ENCODE assay signal across 1 cellular context in genomic region chr6:2576499-2576898, GRCh38.
TF ChIP-seq lines count a peak whose summit lies in the region.

No MANE protein-coding gene starts in this region.

TF ChIP-seq in HepG2, 621 proteins besides CTCF, POLR2A, EP300 and RAD21 (continued from another document):
- 0 out of 2 replicates have a peak, but pooled peaks have one; percentile 28 for TF ChIP-seq PHF21A (CRISPR knock-in tag; IDR thresholded peaks at IDR 0.05)
- TF ChIP-seq SOX6 (IDR thresholded peaks at IDR 0.05), result no peak
- peak; percentile 51 for TF ChIP-seq SOX6 (CRISPR knock-in tag; IDR thresholded peaks at IDR 0.05)
- TF ChIP-seq THAP11 (CRISPR knock-in tag; IDR thresholded peaks at IDR 0.05), result no peak
- TF ChIP-seq SPEN (CRISPR knock-in tag; IDR thresholded peaks at IDR 0.05; ENCODE audit: low read depth), result no peak
- TF ChIP-seq ZNF362 (CRISPR knock-in tag; IDR thresholded peaks at IDR 0.05; ENCODE audit: borderline replicate concordance), result peak; percentile 83; the same call in 1 of the 2 replicates
- no peak for TF ChIP-seq HIVEP1 (CRISPR knock-in tag; IDR thresholded peaks at IDR 0.05)
- no peak for TF ChIP-seq JUN (CRISPR knock-in tag; IDR thresholded peaks at IDR 0.05)
- no peak for TF ChIP-seq EED (CRISPR knock-in tag; IDR thresholded peaks at IDR 0.05)
- no peak for TF ChIP-seq ETS1 (CRISPR knock-in tag; IDR thresholded peaks at IDR 0.05)
- no peak for TF ChIP-seq ZNF510 (CRISPR knock-in tag; IDR thresholded peaks at IDR 0.05; ENCODE audit: low read depth)
- TF ChIP-seq RORA (CRISPR knock-in tag; IDR thresholded peaks at IDR 0.05), result no peak
- no peak for TF ChIP-seq TEF (CRISPR knock-in tag; IDR thresholded peaks at IDR 0.05)
- no peak for TF ChIP-seq ZSCAN5A (CRISPR knock-in tag; IDR thresholded peaks at IDR 0.05; ENCODE audit: borderline replicate concordance)
- no peak for TF ChIP-seq MAZ (IDR thresholded peaks at IDR 0.05; ENCODE audit: borderline replicate concordance, low read depth, low read length)
- TF ChIP-seq MAZ (CRISPR knock-in tag; IDR thresholded peaks at IDR 0.05; ENCODE audit: low read depth), result no peak
- TF ChIP-seq MTA3 (CRISPR knock-in tag; IDR thresholded peaks at IDR 0.05), result no peak
- TF ChIP-seq ZBTB25 (CRISPR knock-in tag; IDR thresholded peaks at IDR 0.05), result no peak
- peak; percentile 39 for TF ChIP-seq SOX5 (CRISPR knock-in tag; IDR thresholded peaks at IDR 0.05; ENCODE audit: borderline replicate concordance)
- peak; percentile 39; the same call in 1 of the 2 replicates for TF ChIP-seq PAXIP1 (CRISPR knock-in tag; conservative IDR thresholded peaks at IDR 0.05)
- TF ChIP-seq HOXA3 (CRISPR knock-in tag; IDR thresholded peaks at IDR 0.05), result peak; percentile 26; the same call in 1 of the 2 replicates
- TF ChIP-seq ZNF264 (CRISPR knock-in tag; IDR thresholded peaks at IDR 0.05), result no peak
- TF ChIP-seq ATAD3A (CRISPR knock-in tag; IDR thresholded peaks at IDR 0.05), result no peak
- TF ChIP-seq PATZ1 (CRISPR knock-in tag; IDR thresholded peaks at IDR 0.05), result peak; percentile 91
- TF ChIP-seq ZFP36L2 (CRISPR knock-in tag; IDR thresholded peaks at IDR 0.05), result no peak
- peak; percentile 75 for TF ChIP-seq SRSF1 (optimal IDR thresholded peaks at IDR 0.05; ENCODE audit: low read depth, low read length)
- no peak for TF ChIP-seq ZKSCAN8 (CRISPR knock-in tag; IDR thresholded peaks at IDR 0.05; ENCODE audit: borderline replicate concordance)
- TF ChIP-seq HMGA1 (CRISPR knock-in tag; conservative IDR thresholded peaks at IDR 0.05), result no peak
- TF ChIP-seq SOX13 (IDR thresholded peaks at IDR 0.05), result no peak
- no peak for TF ChIP-seq SOX13 (CRISPR knock-in tag; conservative IDR thresholded peaks at IDR 0.05 in 1 of 2, IDR thresholded peaks at IDR 0.05 in 1 of 2)
- no peak for TF ChIP-seq ZNF788 (CRISPR knock-in tag; IDR thresholded peaks at IDR 0.05; ENCODE audit: borderline replicate concordance)
- TF ChIP-seq ZNF710 (CRISPR knock-in tag; IDR thresholded peaks at IDR 0.05; ENCODE audit: borderline replicate concordance), result 0 out of 2 replicates have a peak, but pooled peaks have one; percentile 18
- no peak for TF ChIP-seq ZNF672 (CRISPR knock-in tag; IDR thresholded peaks at IDR 0.05)
